In the genomic region with DNA sequence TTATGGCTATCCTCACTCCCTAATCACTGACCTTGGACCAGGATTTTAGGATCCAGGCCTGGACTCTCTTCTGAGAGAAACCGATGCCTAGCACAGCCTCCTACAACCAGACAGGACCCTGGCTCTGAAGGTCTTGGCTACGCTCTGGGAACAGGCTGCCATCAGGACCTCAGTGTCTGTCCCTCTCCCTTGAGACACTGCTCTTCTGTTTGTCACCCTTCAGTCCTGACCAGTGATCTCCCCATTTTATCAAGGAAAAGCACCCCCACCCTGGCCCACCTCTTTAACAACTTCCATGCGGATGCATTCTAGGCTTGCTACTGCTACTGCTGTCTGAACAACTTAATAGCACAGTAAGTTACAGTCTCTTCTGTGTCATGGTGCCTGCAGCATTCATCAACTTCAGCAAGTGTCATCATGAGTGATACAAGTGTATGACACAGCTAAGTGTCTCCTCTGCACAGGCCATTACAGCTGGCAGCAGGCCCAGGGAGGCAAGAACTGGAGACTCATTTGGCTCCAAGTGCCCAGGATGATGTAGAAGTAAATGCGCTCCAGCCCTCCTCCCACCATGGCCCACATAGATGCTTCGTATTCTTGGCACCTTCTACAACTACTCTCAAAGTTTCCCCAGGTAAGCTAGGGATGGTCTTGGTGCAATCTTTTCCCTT, we compare ENCODE assay signal across 14 cellular contexts.
"Had no signal": no experiment of that assay in that cellular context is flagged by ENCODE, and none has a peak within 500 bp of the region (broad histone marks: within the 10 kb centered on the region; RNA-seq: fewer than 3 reads in every experiment).

No MANE protein-coding gene starts in this region.

- DNase-seq: activated CD4-positive, alpha-beta T cell treated with anti-CD3 and anti-CD28 coated beads, Interleukin-2, amount 10 ng/mL, durations not matched to agents 24 days and 14 days; activated CD8-positive, alpha-beta T cell treated with anti-CD3 and anti-CD28 coated beads, Interleukin-2, amount 10 ng/mL, durations not matched to agents 7 days and 5 days; activated naive CD4-positive, alpha-beta T cell treated with Interleukin-2 at 50 U/mL for 16 hours; activated naive CD8-positive, alpha-beta T cell treated with anti-CD3 and anti-CD28 coated beads, Interleukin-2, amount 10 ng/mL, durations not matched to agents 7 days and 5 days; activated T-cell treated with anti-CD3 and anti-CD28 coated beads, Interleukin-2, amount 50 U/mL, for 24 hours; body of pancreas; caudate nucleus; erythroblast; kidney; left ventricle myocardium inferior; mammary epithelial cell; stimulated activated CD4-positive, alpha-beta T cell treated with anti-CD3 and anti-CD28 coated beads, Interleukin-2, amount 100 ng/mL, for 24 hours; stimulated activated naive CD8-positive, alpha-beta T cell treated with anti-CD3 and anti-CD28 coated beads, Interleukin-15, Interleukin-2, amounts not matched to agents 100 U/mL and 50 U/mL, for 24 hours; tibial artery had no signal
